ENCODE assay signal across 29 cellular contexts in the genomic region with DNA sequence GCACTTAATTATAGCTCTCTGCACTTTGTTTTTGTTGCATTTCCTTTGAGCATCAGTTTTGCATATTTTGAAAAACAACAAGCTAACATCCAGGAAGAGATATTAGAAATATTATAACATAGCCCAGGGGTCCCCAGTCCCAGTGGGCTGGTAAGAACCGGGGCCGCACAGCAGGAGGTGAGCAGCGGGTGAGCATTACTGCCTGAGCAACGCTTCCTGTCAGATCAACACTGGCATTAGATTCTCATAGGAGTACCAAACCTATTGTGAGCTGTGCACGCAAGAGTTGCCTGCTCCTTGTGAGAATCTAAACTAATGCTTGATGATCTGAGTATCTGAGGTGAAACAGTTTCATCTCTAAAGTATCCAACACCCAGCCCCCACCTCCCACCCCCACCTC.
"Had no signal": no experiment of that assay in that cellular context is flagged by ENCODE, and none has a peak within 500 bp of the region (broad histone marks: within the 10 kb centered on the region; RNA-seq: fewer than 3 reads in every experiment).

No MANE protein-coding gene starts in this region.

- H3K36me3 Mint-ChIP-seq: immature natural killer cell; naive thymus-derived CD8-positive, alpha-beta T cell had no signal

- H3K27me3 ChIP-seq: esophagus muscularis mucosa, foreskin keratinocyte, gastroesophageal sphincter, heart right ventricle, neutrophil, pancreas, right lobe of liver, suprapubic skin, transverse colon, upper lobe of right lung, uterus had no signal

- H3K4me3 Mint-ChIP-seq: immature natural killer cell; naive thymus-derived CD8-positive, alpha-beta T cell; stimulated activated naive CD8-positive, alpha-beta T cell treated with anti-CD3 and anti-CD28 coated beads, Interleukin-15, amount 100 ng/mL, for 72 hours had no signal

- H3K27ac Mint-ChIP-seq: immature natural killer cell; naive thymus-derived CD8-positive, alpha-beta T cell; stimulated activated naive CD8-positive, alpha-beta T cell treated with anti-CD3 and anti-CD28 coated beads, Interleukin-15, amount 100 ng/mL, for 72 hours had no signal

- ATAC-seq: foreskin keratinocyte; gastroesophageal sphincter; heart right ventricle; left colon; left ventricle myocardium superior; lower lobe of right lung; naive thymus-derived CD8-positive, alpha-beta T cell; pancreas; right lobe of liver; stimulated activated naive CD8-positive, alpha-beta T cell treated with anti-CD3 and anti-CD28 coated beads, Interleukin-15, amount 100 ng/mL, for 72 hours; upper lobe of right lung had no signal

- H3K27ac ChIP-seq: coronary artery, esophagus muscularis mucosa, foreskin keratinocyte, gastroesophageal sphincter, heart right ventricle, lower lobe of right lung, neutrophil, pancreas, right lobe of liver, suprapubic skin, transverse colon, upper lobe of right lung, uterus had no signal

- H3K4me3 ChIP-seq: coronary artery, esophagus muscularis mucosa, gastroesophageal sphincter, heart right ventricle, lower lobe of right lung, pancreas, right lobe of liver, smooth muscle cell, suprapubic skin, transverse colon, upper lobe of right lung, uterus had no signal

- H3K9me3 ChIP-seq: esophagus muscularis mucosa, gastroesophageal sphincter, lower lobe of right lung, neutrophil, pancreas, right lobe of liver, suprapubic skin, transverse colon, upper lobe of right lung, uterus had no signal

- H3K4me1 ChIP-seq: esophagus muscularis mucosa, foreskin keratinocyte, gastroesophageal sphincter, heart right ventricle, lower lobe of right lung, pancreas, right lobe of liver, suprapubic skin, transverse colon, upper lobe of right lung, uterus had no signal

- DNase-seq: dermis blood vessel endothelial cell; effector memory CD4-positive, alpha-beta T cell; foreskin keratinocyte; heart right ventricle; hypothalamus; immature natural killer cell; islet precursor cell; kidney glomerular epithelial cell; left colon; left ventricle myocardium superior; lower lobe of right lung; naive thymus-derived CD8-positive, alpha-beta T cell; pancreas; right lobe of liver; stimulated activated CD4-positive, alpha-beta T cell treated with anti-CD3 and anti-CD28 coated beads, Interleukin-12 subunit alpha, Interleukin-12 subunit beta, amount 100 ng/mL, for 4 hours; stimulated activated CD4-positive, alpha-beta T cell treated with anti-CD3 and anti-CD28 coated beads, Interleukin-1b, Interleukin-23, amount 100 ng/mL, for 48 hours; stimulated activated CD4-positive, alpha-beta T cell treated with anti-CD3 and anti-CD28 coated beads, Interleukin-4, amount 100 ng/mL, for 1 hour; stimulated activated CD8-positive, alpha-beta memory T cell treated with anti-CD3 and anti-CD28 coated beads, Interleukin-4, amount 100 ng/mL, for 48 hours; stimulated activated naive CD4-positive, alpha-beta T cell; stimulated activated naive CD8-positive, alpha-beta T cell treated with anti-CD3 and anti-CD28 coated beads, Interleukin-15, amount 100 ng/mL, for 72 hours; transverse colon; upper lobe of right lung; uterus had no signal

- H3K27me3 Mint-ChIP-seq: naive thymus-derived CD8-positive, alpha-beta T cell; stimulated activated naive CD8-positive, alpha-beta T cell treated with anti-CD3 and anti-CD28 coated beads, Interleukin-15, amount 100 ng/mL, for 72 hours had no signal

- H3K4me1 Mint-ChIP-seq: immature natural killer cell; naive thymus-derived CD8-positive, alpha-beta T cell; stimulated activated naive CD8-positive, alpha-beta T cell treated with anti-CD3 and anti-CD28 coated beads, Interleukin-15, amount 100 ng/mL, for 72 hours had no signal

- H3K36me3 ChIP-seq: esophagus muscularis mucosa, gastroesophageal sphincter, heart right ventricle, lower lobe of right lung, neutrophil, pancreas, right lobe of liver, suprapubic skin, transverse colon, upper lobe of right lung, uterus had no signal
